In the genomic region with DNA sequence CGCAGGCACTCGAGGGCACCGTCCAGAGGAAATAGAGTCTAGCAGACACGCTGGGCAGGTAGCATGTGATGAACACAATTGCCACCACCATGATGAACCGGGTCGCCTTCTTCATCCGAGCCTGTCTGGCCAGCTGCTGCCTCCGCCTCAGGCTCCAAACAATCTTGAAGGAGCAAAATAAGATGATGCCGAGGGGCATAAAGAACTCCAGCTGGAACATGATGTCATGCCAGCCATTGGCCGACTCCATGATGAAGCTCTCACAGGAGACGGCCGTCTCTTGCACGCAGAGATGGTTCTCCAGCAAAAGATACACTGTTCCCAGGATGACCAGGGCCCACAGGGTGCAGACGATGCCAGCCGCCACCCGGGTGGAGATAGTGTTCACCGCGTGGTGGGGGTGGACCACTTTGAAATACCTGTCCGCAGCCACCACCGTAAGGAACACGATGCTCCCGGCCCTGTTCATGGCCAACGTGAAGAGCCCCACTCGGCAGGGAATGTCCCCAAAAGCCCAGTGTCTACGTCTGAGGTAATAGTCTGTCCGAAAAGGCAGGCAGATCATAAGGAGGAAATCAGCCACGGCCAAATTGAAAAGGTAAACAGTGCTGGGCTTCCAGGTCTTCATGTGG, we compare ENCODE assay signal across 17 cellular contexts. TPM values are rescaled to one million over a fixed set of nuclear protein-coding genes. Genes with fewer than 3 reads are reported as not detected.
A peak's percentile ranks its signal among the peaks of the same experiment; 100 is the strongest.
DNase-seq lines count a peak whose midpoint lies in the region; ATAC-seq, FAIRE-seq and TF ChIP-seq lines count a peak whose summit lies in the region.
"Had no signal": no experiment of that assay in that cellular context is flagged by ENCODE, and none has a peak within 500 bp of the region (broad histone marks: within the 10 kb centered on the region; RNA-seq: fewer than 3 reads in every experiment).

No MANE protein-coding gene starts in this region.

- intact Hi-C loops in breast epithelium (cut with DNase I; ENCODE audit: low total_unique reads): loop anchor here (10.0 kb wide), 1 partner anchor 85 kb away; no protein-coding TSS in a partner anchor
- intact Hi-C loops in MCF 10A (cut with micrococcal nuclease): no loop called here
- intact Hi-C loops in thyroid gland (cut with DNase I): loop anchor here (10.0 kb wide), 1 partner anchor 85 kb away; no protein-coding TSS in a partner anchor

- WGBS in thyroid gland, 2 donors: 86 to 92% methylated on average over 24 to 27 of the region's 27 CpGs

- H3K9me3 Mint-ChIP-seq in MCF 10A (ENCODE audit: unreplicated experiment): no peaks in the 10 kb centered on the region
- peaks cover 4% of the 10 kb centered on the region for H3K9me3 Mint-ChIP-seq in activated CD4-positive, alpha-beta memory T cell treated with anti-CD3 and anti-CD28 coated beads, Interleukin-2, amount 10 ng/mL, durations not matched to agents 7 days and 5 days

- H3K36me3 Mint-ChIP-seq in MCF 10A (ENCODE audit: insufficient read depth, unreplicated experiment): no peaks in the 10 kb centered on the region
- peaks cover 8% of the 10 kb centered on the region for H3K36me3 Mint-ChIP-seq in activated CD4-positive, alpha-beta memory T cell treated with anti-CD3 and anti-CD28 coated beads, Interleukin-2, amount 10 ng/mL, durations not matched to agents 7 days and 5 days (ENCODE audit: low read depth)

- no TSS peak for BruUV-seq in MCF 10A (replicated peaks; lab: Mats Ljungman, UMichigan)

- H3K9me3 ChIP-seq in breast epithelium: no peaks in the 10 kb centered on the region
- no peaks in the 10 kb centered on the region for H3K9me3 ChIP-seq in thyroid gland
- H3K9me3 ChIP-seq: BE2C, neutrophil had no signal

- TF ChIP-seq POLR2A in breast epithelium (IDR thresholded peaks at IDR 0.05): no peak
- no peak for TF ChIP-seq POLR2A in thyroid gland (IDR thresholded peaks at IDR 0.05)

- H3K27ac Mint-ChIP-seq in MCF 10A (ENCODE audit: low read depth, unreplicated experiment): no peak overlapping the region
- peak overlapping the region; percentile 37 for H3K27ac Mint-ChIP-seq in activated CD4-positive, alpha-beta memory T cell treated with anti-CD3 and anti-CD28 coated beads, Interleukin-2, amount 10 ng/mL, durations not matched to agents 7 days and 5 days

- H3K4me3 Mint-ChIP-seq in MCF 10A (ENCODE audit: unreplicated experiment): no peak overlapping the region
- H3K4me3 Mint-ChIP-seq in activated CD4-positive, alpha-beta memory T cell treated with anti-CD3 and anti-CD28 coated beads, Interleukin-2, amount 10 ng/mL, durations not matched to agents 7 days and 5 days: peak overlapping the region; percentile 42

- no peak for DNase-seq in breast epithelium (ENCODE audit: low spot score in 2 of 2)
- DNase-seq in MCF 10A (ENCODE audit: unreplicated experiment): no peak
- no peak for DNase-seq in activated CD4-positive, alpha-beta memory T cell treated with anti-CD3 and anti-CD28 coated beads, Interleukin-2, amount 10 ng/mL, durations not matched to agents 7 days and 5 days
- DNase-seq in fibroblast of villous mesenchyme (ENCODE audit: low read depth): no peak
- no peak for DNase-seq in thyroid gland
- no peak for DNase-seq in HTR-8/SVneo (ENCODE audit: insufficient read length, low spot score)
- DNase-seq: BE2C, NCI-H1105, substantia nigra had no signal

- POLR2A ChIA-PET in MCF 10A (lab: Yijun Ruan, JAX): interaction anchor here (0.5 kb wide), 1 partner anchor 42 kb away, joined by 4 read pairs; no protein-coding TSS in a partner anchor
- POLR2A ChIA-PET in activated CD4-positive, alpha-beta memory T cell treated with anti-CD3 and anti-CD28 coated beads, Interleukin-2, amount 10 ng/mL, durations not matched to agents 7 days and 5 days (lab: Charles Lee): interaction anchor here (1.2 to 1.5 kb wide), 3 partner anchors 24 to 503 kb away, joined by 4 to 5 read pairs (median 4); a partner anchor contains a TSS

- H3K4me1 ChIP-seq in breast epithelium (no peaks in the 10 kb centered on the region), thyroid gland (peaks cover 9 to 65% of the 10 kb centered on the region in 2 donors)

- no peak for FAIRE-seq in HTR-8/SVneo (lab: Jason Lieb, UNC)
- FAIRE-seq: frontal cortex, K562 had no signal

- CTCF ChIA-PET in MCF 10A (lab: Yijun Ruan, JAX): interaction anchor here (0.7 kb wide), 1 partner anchor 23 kb away, joined by 3 read pairs; a partner anchor contains a TSS
- CTCF ChIA-PET in activated CD4-positive, alpha-beta memory T cell treated with anti-CD3 and anti-CD28 coated beads, Interleukin-2, amount 10 ng/mL, durations not matched to agents 7 days and 5 days (lab: Charles Lee): no interaction called here

- H3K27me3 ChIP-seq in breast epithelium (no peaks in the 10 kb centered on the region), thyroid gland (no peaks in the 10 kb centered on the region)
- H3K27me3 ChIP-seq: BE2C, neutrophil had no signal

- ATAC-seq in GM21717 (IDR thresholded peaks at IDR 0.05; ENCODE audit: unreplicated experiment): no peak
- no peak for ATAC-seq in GM21737 (IDR thresholded peaks at IDR 0.05; ENCODE audit: unreplicated experiment)

- H3K27me3 Mint-ChIP-seq in MCF 10A (ENCODE audit: insufficient read depth, unreplicated experiment): no peaks in the 10 kb centered on the region
- no peaks in the 10 kb centered on the region for H3K27me3 Mint-ChIP-seq in activated CD4-positive, alpha-beta memory T cell treated with anti-CD3 and anti-CD28 coated beads, Interleukin-2, amount 10 ng/mL, durations not matched to agents 7 days and 5 days

- H3K4me3 ChIP-seq in breast epithelium (peak overlapping the region in 2 of 3 donors; percentile 60 to 79), fibroblast of villous mesenchyme (ENCODE audit: low read depth, low read length) (peak overlapping the region; percentile 48), thyroid gland (replicated peaks in 1 of 3) (peak overlapping the region in 1 of 3 donors; percentile 12)
- H3K4me3 ChIP-seq: K562, lung had no signal

- no peak for TF ChIP-seq CTCF in breast epithelium (IDR thresholded peaks at IDR 0.05)
- TF ChIP-seq CTCF in MCF 10A (IDR thresholded peaks at IDR 0.05; ENCODE audit: unreplicated experiment): no peak
- TF ChIP-seq CTCF in fibroblast of villous mesenchyme (IDR thresholded peaks at IDR 0.05; ENCODE audit: insufficient read depth, low read depth, low read length): no peak
- no peak for TF ChIP-seq CTCF in thyroid gland (IDR thresholded peaks at IDR 0.05)

- H3K27ac ChIP-seq in breast epithelium (peak overlapping the region; percentile 86 to 90), thyroid gland (peak overlapping the region in 2 of 3 donors; percentile 64 to 81)
- H3K27ac ChIP-seq: neutrophil had no signal

- H3K36me3 ChIP-seq in breast epithelium (no peaks in the 10 kb centered on the region), thyroid gland (no peaks in the 10 kb centered on the region)
- H3K36me3 ChIP-seq: BE2C, neutrophil had no signal

- peaks cover 7% of the 10 kb centered on the region for H3K4me1 Mint-ChIP-seq in MCF 10A (ENCODE audit: insufficient read depth, unreplicated experiment)
- H3K4me1 Mint-ChIP-seq in activated CD4-positive, alpha-beta memory T cell treated with anti-CD3 and anti-CD28 coated beads, Interleukin-2, amount 10 ng/mL, durations not matched to agents 7 days and 5 days: peaks cover 84% of the 10 kb centered on the region

RNA-seq across cellular contexts. Expression of a gene that starts 0.9 kb away (rescaled TPM):
- total RNA-seq in breast epithelium: 10 to 100 TPM in 2 of 3 donors, 1 to 10 TPM in 1; 3.2 to 34.0 (median 20.6) TPM
- not detected in 2 replicates for total RNA-seq in MCF 10A (2022)
- under 1 TPM; 0.28 to 0.30 TPM for total RNA-seq in activated CD4-positive, alpha-beta memory T cell treated with anti-CD3 and anti-CD28 coated beads, Interleukin-2, amount 10 ng/mL, durations not matched to agents 7 days and 5 days
- 0.43 and 0.97 TPM in 2 replicates for total RNA-seq in fibroblast of villous mesenchyme
- total RNA-seq in thyroid gland: 1 to 10 TPM in 3 of 4 donors, under 1 TPM in 1; 0.92 to 4.0 (median 2.0) TPM
- total RNA-seq: cardiac septum, K562, SK-MEL-5 had no signal

RNA-seq across cellular contexts. Expression of a gene that starts 13.1 kb away (rescaled TPM):
- 1 to 10 TPM in 2 of 3 donors, under 1 TPM in 1; 0.96 to 4.8 (median 2.6) TPM for total RNA-seq in breast epithelium
- total RNA-seq in MCF 10A (2022): not detected in 2 replicates
- not detected for total RNA-seq in activated CD4-positive, alpha-beta memory T cell treated with anti-CD3 and anti-CD28 coated beads, Interleukin-2, amount 10 ng/mL, durations not matched to agents 7 days and 5 days
- total RNA-seq in fibroblast of villous mesenchyme: not detected in 2 replicates
- total RNA-seq in thyroid gland: under 1 TPM in 2 of 4 donors, not detected in 2; 0.42 to 0.56 TPM
- total RNA-seq: frontal cortex, K562, SK-MEL-5 had no signal

RNA-seq across cellular contexts. Expression of a gene that starts 22.9 kb away (rescaled TPM):
- 10 to 100 TPM; 21.9 to 30.7 (median 28.2) TPM for total RNA-seq in breast epithelium
- 87.9 and 104 TPM in 2 replicates for total RNA-seq in MCF 10A (2022)
- total RNA-seq in activated CD4-positive, alpha-beta memory T cell treated with anti-CD3 and anti-CD28 coated beads, Interleukin-2, amount 10 ng/mL, durations not matched to agents 7 days and 5 days: 10 to 100 TPM; 52.5 to 55.9 TPM
- 40.3 and 46.6 TPM in 2 replicates for total RNA-seq in fibroblast of villous mesenchyme
- 10 to 100 TPM; 19.5 to 52.1 (median 29.9) TPM for total RNA-seq in thyroid gland

RNA-seq across cellular contexts. Expression of a gene that starts 26.5 kb away (rescaled TPM):
- total RNA-seq in breast epithelium (10 to 100 TPM in 1 of 3 donors, 1 to 10 TPM in 2; 5.7 to 10.8 (median 6.4) TPM), MCF 10A (2022) (0.19 TPM in 1 of 2 replicates, not detected in the other), fibroblast of villous mesenchyme (under 0.01 TPM in 1 of 2 replicates, not detected in the other), thyroid gland (not detected)
- not detected for total RNA-seq in activated CD4-positive, alpha-beta memory T cell treated with anti-CD3 and anti-CD28 coated beads, Interleukin-2, amount 10 ng/mL, durations not matched to agents 7 days and 5 days
- total RNA-seq: K562, SK-MEL-5 had no signal

RNA-seq across cellular contexts. Expression of a gene that starts 44.7 kb away (rescaled TPM):
- 1 to 10 TPM in 1 of 3 donors, under 1 TPM in 2; 0.66 to 1.9 (median 0.73) TPM for total RNA-seq in breast epithelium
- 0.51 and 0.81 TPM in 2 replicates for total RNA-seq in MCF 10A (2022)
- total RNA-seq in activated CD4-positive, alpha-beta memory T cell treated with anti-CD3 and anti-CD28 coated beads, Interleukin-2, amount 10 ng/mL, durations not matched to agents 7 days and 5 days: under 1 TPM; 0.40 to 0.48 TPM
- total RNA-seq in fibroblast of villous mesenchyme: 0.32 and 0.86 TPM in 2 replicates
- under 1 TPM; 0.21 to 0.81 (median 0.23) TPM for total RNA-seq in thyroid gland
